ENCODE assay signal across 2 cellular contexts in the genomic region with DNA sequence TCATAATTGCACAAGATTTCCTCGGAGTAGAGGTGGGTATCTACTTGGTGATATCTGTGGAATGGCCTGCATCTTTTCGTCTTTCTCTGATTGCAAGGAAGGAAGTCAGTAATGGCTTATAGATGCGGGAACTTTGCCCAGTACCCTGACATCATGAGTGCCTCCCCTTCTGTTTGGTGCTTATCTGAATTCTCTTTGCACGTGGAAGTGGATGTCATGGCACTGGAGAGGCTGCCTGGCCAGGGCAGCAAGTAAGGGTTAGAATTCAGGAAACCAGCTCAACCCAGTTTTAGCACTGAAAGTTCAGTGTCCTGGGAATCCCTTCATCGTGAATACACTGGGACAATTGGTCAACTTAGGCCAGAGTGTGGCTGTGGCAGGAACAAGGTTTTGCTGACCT.
TF ChIP-seq lines count a peak whose summit lies in the region.

No MANE protein-coding gene starts in this region.

TF ChIP-seq in GM23338, 12 proteins besides CTCF, POLR2A, EP300 and RAD21:
- TF ChIP-seq EZH2 (IDR thresholded peaks at IDR 0.05; ENCODE audit: low read depth, unreplicated experiment), result no peak
- no peak for TF ChIP-seq REST (IDR thresholded peaks at IDR 0.05; ENCODE audit: unreplicated experiment)
- TF ChIP-seq, protein P1, sequence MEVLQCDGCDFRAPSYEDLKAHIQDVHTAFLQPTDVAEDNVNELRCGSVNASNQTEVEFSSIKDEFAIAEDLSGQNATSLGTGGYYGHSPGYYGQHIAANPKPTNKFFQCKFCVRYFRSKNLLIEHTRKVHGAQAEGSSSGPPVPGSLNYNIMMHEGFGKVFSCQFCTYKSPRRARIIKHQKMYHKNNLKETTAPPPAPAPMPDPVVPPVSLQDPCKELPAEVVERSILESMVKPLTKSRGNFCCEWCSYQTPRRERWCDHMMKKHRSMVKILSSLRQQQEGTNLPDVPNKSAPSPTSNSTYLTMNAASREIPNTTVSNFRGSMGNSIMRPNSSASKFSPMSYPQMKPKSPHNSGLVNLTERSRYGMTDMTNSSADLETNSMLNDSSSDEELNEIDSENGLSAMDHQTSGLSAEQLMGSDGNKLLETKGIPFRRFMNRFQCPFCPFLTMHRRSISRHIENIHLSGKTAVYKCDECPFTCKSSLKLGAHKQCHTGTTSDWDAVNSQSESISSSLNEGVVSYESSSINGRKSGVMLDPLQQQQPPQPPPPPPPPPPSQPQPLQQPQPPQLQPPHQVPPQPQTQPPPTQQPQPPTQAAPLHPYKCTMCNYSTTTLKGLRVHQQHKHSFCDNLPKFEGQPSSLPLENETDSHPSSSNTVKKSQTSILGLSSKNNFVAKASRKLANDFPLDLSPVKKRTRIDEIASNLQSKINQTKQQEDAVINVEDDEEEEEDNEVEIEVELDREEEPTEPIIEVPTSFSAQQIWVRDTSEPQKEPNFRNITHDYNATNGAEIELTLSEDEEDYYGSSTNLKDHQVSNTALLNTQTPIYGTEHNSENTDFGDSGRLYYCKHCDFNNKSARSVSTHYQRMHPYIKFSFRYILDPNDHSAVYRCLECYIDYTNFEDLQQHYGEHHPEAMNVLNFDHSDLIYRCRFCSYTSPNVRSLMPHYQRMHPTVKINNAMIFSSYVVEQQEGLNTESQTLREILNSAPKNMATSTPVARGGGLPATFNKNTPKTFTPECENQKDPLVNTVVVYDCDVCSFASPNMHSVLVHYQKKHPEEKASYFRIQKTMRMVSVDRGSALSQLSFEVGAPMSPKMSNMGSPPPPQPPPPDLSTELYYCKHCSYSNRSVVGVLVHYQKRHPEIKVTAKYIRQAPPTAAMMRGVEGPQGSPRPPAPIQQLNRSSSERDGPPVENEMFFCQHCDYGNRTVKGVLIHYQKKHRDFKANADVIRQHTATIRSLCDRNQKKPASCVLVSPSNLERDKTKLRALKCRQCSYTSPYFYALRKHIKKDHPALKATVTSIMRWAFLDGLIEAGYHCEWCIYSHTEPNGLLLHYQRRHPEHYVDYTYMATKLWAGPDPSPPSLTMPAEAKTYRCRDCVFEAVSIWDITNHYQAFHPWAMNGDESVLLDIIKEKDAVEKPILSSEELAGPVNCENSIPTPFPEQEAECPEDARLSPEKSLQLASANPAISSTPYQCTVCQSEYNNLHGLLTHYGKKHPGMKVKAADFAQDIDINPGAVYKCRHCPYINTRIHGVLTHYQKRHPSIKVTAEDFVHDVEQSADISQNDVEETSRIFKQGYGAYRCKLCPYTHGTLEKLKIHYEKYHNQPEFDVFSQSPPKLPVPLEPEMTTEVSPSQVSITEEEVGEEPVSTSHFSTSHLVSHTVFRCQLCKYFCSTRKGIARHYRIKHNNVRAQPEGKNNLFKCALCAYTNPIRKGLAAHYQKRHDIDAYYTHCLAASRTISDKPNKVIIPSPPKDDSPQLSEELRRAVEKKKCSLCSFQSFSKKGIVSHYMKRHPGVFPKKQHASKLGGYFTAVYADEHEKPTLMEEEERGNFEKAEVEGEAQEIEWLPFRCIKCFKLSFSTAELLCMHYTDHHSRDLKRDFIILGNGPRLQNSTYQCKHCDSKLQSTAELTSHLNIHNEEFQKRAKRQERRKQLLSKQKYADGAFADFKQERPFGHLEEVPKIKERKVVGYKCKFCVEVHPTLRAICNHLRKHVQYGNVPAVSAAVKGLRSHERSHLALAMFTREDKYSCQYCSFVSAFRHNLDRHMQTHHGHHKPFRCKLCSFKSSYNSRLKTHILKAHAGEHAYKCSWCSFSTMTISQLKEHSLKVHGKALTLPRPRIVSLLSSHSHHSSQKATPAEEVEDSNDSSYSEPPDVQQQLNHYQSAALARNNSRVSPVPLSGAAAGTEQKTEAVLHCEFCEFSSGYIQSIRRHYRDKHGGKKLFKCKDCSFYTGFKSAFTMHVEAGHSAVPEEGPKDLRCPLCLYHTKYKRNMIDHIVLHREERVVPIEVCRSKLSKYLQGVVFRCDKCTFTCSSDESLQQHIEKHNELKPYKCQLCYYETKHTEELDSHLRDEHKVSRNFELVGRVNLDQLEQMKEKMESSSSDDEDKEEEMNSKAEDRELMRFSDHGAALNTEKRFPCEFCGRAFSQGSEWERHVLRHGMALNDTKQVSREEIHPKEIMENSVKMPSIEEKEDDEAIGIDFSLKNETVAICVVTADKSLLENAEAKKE (CRISPR knock-in tag; IDR thresholded peaks at IDR 0.05), result no peak
- no peak for TF ChIP-seq NANOG (IDR thresholded peaks at IDR 0.05; ENCODE audit: borderline replicate concordance)
- TF ChIP-seq CREB1 (CRISPR knock-in tag; IDR thresholded peaks at IDR 0.05; ENCODE audit: low read depth), result no peak

TF ChIP-seq in H1, 55 proteins besides CTCF, POLR2A, EP300 and RAD21:
- TF ChIP-seq, protein P2, sequence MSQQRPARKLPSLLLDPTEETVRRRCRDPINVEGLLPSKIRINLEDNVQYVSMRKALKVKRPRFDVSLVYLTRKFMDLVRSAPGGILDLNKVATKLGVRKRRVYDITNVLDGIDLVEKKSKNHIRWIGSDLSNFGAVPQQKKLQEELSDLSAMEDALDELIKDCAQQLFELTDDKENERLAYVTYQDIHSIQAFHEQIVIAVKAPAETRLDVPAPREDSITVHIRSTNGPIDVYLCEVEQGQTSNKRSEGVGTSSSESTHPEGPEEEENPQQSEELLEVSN (IDR thresholded peaks at IDR 0.05), result no peak
- TF ChIP-seq SP1 (IDR thresholded peaks at IDR 0.05; ENCODE audit: low read depth, low read length), result no peak
- no peak for TF ChIP-seq MAFK (IDR thresholded peaks at IDR 0.05; ENCODE audit: low read depth, low read length)
- no peak for TF ChIP-seq GTF2F1 (IDR thresholded peaks at IDR 0.05; ENCODE audit: borderline replicate concordance, low read depth, low read length)
- TF ChIP-seq ATF3 (IDR thresholded peaks at IDR 0.05; ENCODE audit: insufficient read depth, low read depth, low read length), result no peak
- no peak for TF ChIP-seq RBBP5 (IDR thresholded peaks at IDR 0.05; ENCODE audit: borderline replicate concordance, low read depth, low read length)
- no peak for TF ChIP-seq POLR2AphosphoS5 (IDR thresholded peaks at IDR 0.05; ENCODE audit: low read depth, low read length)
- no peak for TF ChIP-seq KDM5A (IDR thresholded peaks at IDR 0.05; ENCODE audit: low read length)
- TF ChIP-seq SRF (IDR thresholded peaks at IDR 0.05; ENCODE audit: low read depth, low read length), result no peak
- TF ChIP-seq RFX5 (IDR thresholded peaks at IDR 0.05; ENCODE audit: borderline replicate concordance, low read depth, low read length), result no peak
- no peak for TF ChIP-seq SP2 (IDR thresholded peaks at IDR 0.05; ENCODE audit: low read length)
- no peak for TF ChIP-seq TEAD4 (IDR thresholded peaks at IDR 0.05; ENCODE audit: low read depth, low read length)
- TF ChIP-seq MAX (IDR thresholded peaks at IDR 0.05), result no peak
- no peak for TF ChIP-seq SIN3A (conservative IDR thresholded peaks at IDR 0.05 in 1 of 2, IDR thresholded peaks at IDR 0.05 in 1 of 2; ENCODE audit: low read depth in 1 of 2, low read length in 2 of 2)
- TF ChIP-seq TAF7 (optimal IDR thresholded peaks at IDR 0.05; ENCODE audit: borderline replicate concordance, low read depth, low read length), result no peak
- no peak for TF ChIP-seq CREB1 (IDR thresholded peaks at IDR 0.05)
